Comparison of ENCODE assay signal across 9 cellular contexts in genomic region chr9:117744856-117745389, GRCh38. TPM values are rescaled to one million over a fixed set of nuclear protein-coding genes. Genes with fewer than 3 reads are reported as not detected.
DNase-seq lines count a peak whose midpoint lies in the region; ATAC-seq and TF ChIP-seq lines count a peak whose summit lies in the region.
"Had no signal": no experiment of that assay in that cellular context is flagged by ENCODE, and none has a peak within 500 bp of the region (broad histone marks: within the 10 kb centered on the region; RNA-seq: fewer than 3 reads in every experiment).

No MANE protein-coding gene starts in this region.

- H3K9me3 ChIP-seq in ectodermal cell (ENCODE audit: control insufficient read depth, low read length) (no peaks in the 10 kb centered on the region), muscle layer of duodenum (ENCODE audit: control insufficient read depth in 1 of 2, low read length in 2 of 2) (no peaks in the 10 kb centered on the region)

- H3K27ac ChIP-seq in ectodermal cell (ENCODE audit: insufficient read depth, low read depth, low read length, poor library complexity, severe bottlenecking) (no peak overlapping the region), muscle layer of duodenum (ENCODE audit: low read length) (no peak overlapping the region)

- H3K36me3 ChIP-seq in ectodermal cell (ENCODE audit: control insufficient read depth, insufficient read depth, low read length) (no peaks in the 10 kb centered on the region), muscle layer of duodenum (ENCODE audit: control insufficient read depth in 1 of 2, insufficient read depth in 2 of 2, low read length in 2 of 2) (no peaks in the 10 kb centered on the region)

- no peaks in the 10 kb centered on the region; the same call in 1 of the 2 replicates for H3K4me1 Mint-ChIP-seq in HFFc6 (ENCODE audit: low read depth)
- peaks cover 0 to 6% of the 10 kb centered on the region in 2 donors for H3K4me1 Mint-ChIP-seq in effector memory CD8-positive, alpha-beta T cell (ENCODE audit: low read depth in 2 of 2)

- WGBS in ectodermal cell, 2 experiments = 26 to 27% methylated on average over 46 of the region's 46 CpGs

- DNase-seq in AG20443 (ENCODE audit: low spot score) = peak; percentile 71
- DNase-seq in HFFc6 = no peak
- no peak for DNase-seq in effector memory CD8-positive, alpha-beta T cell
- no peak for DNase-seq in activated T-cell treated with anti-CD3 and anti-CD28 coated beads, Interleukin-2, amount 50 U/mL, for 1 hour
- DNase-seq: NCI-H187 treated with DMSO at 0.1 percent for 48 hours had no signal

- H3K27me3 Mint-ChIP-seq in HFFc6 (ENCODE audit: insufficient read depth) = peaks cover 4% of the 10 kb centered on the region; the same call in 1 of the 2 replicates
- H3K27me3 Mint-ChIP-seq in effector memory CD8-positive, alpha-beta T cell = peaks cover 24 to 60% of the 10 kb centered on the region in 2 donors

- ATAC-seq in HG02763 (IDR thresholded peaks at IDR 0.05; ENCODE audit: unreplicated experiment) (no peak), HG03135 (IDR thresholded peaks at IDR 0.05; ENCODE audit: unreplicated experiment) (no peak)
- no peak for ATAC-seq in effector memory CD8-positive, alpha-beta T cell (replicated peaks)

- peaks cover 3% of the 10 kb centered on the region; the same call in 1 of the 2 replicates for H3K9me3 Mint-ChIP-seq in HFFc6
- no peaks in the 10 kb centered on the region for H3K9me3 Mint-ChIP-seq in effector memory CD8-positive, alpha-beta T cell

- H3K27ac Mint-ChIP-seq in HFFc6 = no peak overlapping the region
- no peak overlapping the region for H3K27ac Mint-ChIP-seq in effector memory CD8-positive, alpha-beta T cell

- H3K4me3 Mint-ChIP-seq in HFFc6 = peak overlapping the region; percentile 56; the same call in 1 of the 2 replicates
- peak overlapping the region in 1 of 2 donors; percentile 31 for H3K4me3 Mint-ChIP-seq in effector memory CD8-positive, alpha-beta T cell

- no peaks in the 10 kb centered on the region for H3K36me3 Mint-ChIP-seq in HFFc6 (ENCODE audit: low read depth)
- no peaks in the 10 kb centered on the region for H3K36me3 Mint-ChIP-seq in effector memory CD8-positive, alpha-beta T cell (ENCODE audit: insufficient read depth)

- H3K4me3 ChIP-seq in ectodermal cell (ENCODE audit: insufficient read depth, low read depth, low read length) (peak overlapping the region; percentile 22), muscle layer of duodenum (ENCODE audit: low read depth in 1 of 2, low read length in 2 of 2) (peak overlapping the region; percentile 38 to 58)

- peaks cover 4% of the 10 kb centered on the region for H3K27me3 ChIP-seq in ectodermal cell (ENCODE audit: control insufficient read depth, insufficient read depth, low read length, poor library complexity, severe bottlenecking)
- peaks cover 4% of the 10 kb centered on the region for H3K27me3 ChIP-seq in muscle layer of duodenum (ENCODE audit: low read depth, low read length)

- H3K4me1 ChIP-seq in ectodermal cell (ENCODE audit: control insufficient read depth, insufficient read depth, low read length) (peaks cover 8% of the 10 kb centered on the region), muscle layer of duodenum (ENCODE audit: control insufficient read depth in 1 of 2, insufficient read depth in 2 of 2, low read length in 2 of 2) (peaks cover 0 to 7% of the 10 kb centered on the region in 2 donors)

- TF ChIP-seq CTCF in HFFc6 (IDR thresholded peaks at IDR 0.05) = no peak

RNA-seq across cellular contexts. Expression of gene TLR4, which starts 40.7 kb away (rescaled TPM):
- total RNA-seq in HFFc6 (2021; fragmentation: NEBNext Ultra II Directional; extraction: Animal tissue kit (Norgen Biotek cat#: 25700)) = 10 to 100 TPM in 2 of 6 experiments, 1 to 10 TPM in 4; 1.7 to 18.5 (median 2.7) TPM
- polyA plus RNA-seq in ectodermal cell (2013, experiment 1 of 4) = 0.67 TPM
- polyA plus RNA-seq in ectodermal cell (2013, experiment 2 of 4) = 0.50 TPM
- 0.59 TPM for polyA plus RNA-seq in ectodermal cell (2013, experiment 3 of 4)
- polyA plus RNA-seq in ectodermal cell (2013, experiment 4 of 4) = 0.85 TPM
